1 cellular context compared by ENCODE assay signal in the genomic region with DNA sequence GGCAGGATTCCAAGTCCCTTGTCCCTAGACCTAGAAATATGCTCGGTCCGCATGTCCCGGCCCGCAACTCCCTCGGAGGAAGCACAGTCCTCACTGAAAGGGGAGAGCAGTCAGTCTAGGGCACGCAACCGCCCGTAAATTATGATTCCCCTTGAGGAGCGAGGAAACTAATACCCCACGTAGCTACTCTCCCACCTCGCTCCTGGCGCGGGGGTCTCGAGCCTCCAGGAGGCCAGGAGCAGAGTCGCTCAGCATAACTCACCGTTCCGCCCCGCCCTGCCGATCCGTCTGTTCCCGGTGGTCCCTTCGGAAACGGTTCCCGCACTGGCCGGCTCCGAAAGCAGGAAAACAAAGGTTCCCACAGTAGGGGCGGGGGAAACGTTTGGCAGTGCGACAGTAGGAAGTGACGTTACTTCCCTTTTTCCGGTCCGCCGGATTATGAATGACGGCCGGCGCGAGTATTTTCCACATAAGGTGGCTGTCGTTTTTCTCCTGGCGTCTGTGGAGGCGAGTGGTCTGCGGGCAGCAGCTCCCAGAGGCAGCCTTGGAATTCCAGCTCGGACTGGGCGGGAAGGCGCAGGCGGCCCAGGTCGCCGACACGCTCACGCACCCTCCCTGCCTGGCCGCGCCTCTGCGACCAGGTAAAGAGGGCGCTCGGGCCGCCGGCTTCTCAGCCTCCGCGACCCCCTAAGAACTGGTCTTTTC.
TF ChIP-seq lines count a peak whose summit lies in the region.

A gene with protein sequence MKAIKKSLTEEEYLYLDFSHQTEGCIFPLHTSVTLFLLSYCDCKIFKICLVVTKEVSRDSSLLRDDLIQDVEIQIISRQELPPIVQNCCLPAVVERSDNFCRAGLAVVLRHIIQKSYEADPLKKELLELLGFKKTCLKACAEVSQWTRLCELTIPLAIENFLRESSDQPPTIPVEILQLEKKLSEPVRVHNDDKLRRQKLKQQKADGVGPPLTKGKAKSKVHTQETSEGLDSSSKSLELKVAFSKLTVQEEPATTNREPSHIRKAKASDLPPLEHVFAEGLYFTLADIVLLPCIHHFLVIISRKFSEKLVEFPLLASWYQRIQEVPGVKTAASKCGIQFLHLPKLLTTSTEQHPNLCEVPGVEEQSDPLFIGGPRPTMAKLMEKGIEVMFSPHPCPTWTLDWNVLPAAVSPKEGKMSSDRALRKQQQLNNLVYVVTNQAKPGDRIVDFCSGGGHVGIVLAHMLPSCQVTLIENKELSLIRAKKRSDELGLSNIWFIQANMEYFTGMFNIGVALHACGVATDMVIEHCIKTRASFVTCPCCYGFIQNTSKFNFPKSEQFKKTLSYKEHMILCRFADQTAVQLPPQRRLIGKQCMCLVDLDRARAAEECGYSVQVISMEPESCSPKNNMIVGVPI (plus strand): TSS at position 409 of the 705 bp plus-strand sequence. CDS start 8,830 bp downstream, outside the sequence.
INTS12 (minus strand) TSS at position 314 of the 705 bp plus-strand sequence. CDS start 8,684 bp downstream, outside the sequence.

TF ChIP-seq in HepG2, 621 proteins besides CTCF, POLR2A, EP300 and RAD21 (continued from another document and continues in another):
- TF ChIP-seq ZNF407 (CRISPR knock-in tag; IDR thresholded peaks at IDR 0.05; ENCODE audit: not compliant biosample characterization) (peak; percentile 66), ZNF207 (IDR thresholded peaks at IDR 0.05; ENCODE audit: borderline replicate concordance) (no peak), ZBTB37 (CRISPR knock-in tag; IDR thresholded peaks at IDR 0.05) (no peak), ZNF564 (CRISPR knock-in tag; IDR thresholded peaks at IDR 0.05) (peak; percentile 87; the same call in 1 of the 2 replicates), ZSCAN20 (CRISPR knock-in tag; IDR thresholded peaks at IDR 0.05; ENCODE audit: borderline replicate concordance) (no peak), ZNF280B (CRISPR knock-in tag; IDR thresholded peaks at IDR 0.05; ENCODE audit: borderline replicate concordance) (peak; percentile 99), HMGA1 (CRISPR knock-in tag; conservative IDR thresholded peaks at IDR 0.05) (no peak), ZBTB49 (CRISPR knock-in tag; IDR thresholded peaks at IDR 0.05; ENCODE audit: borderline replicate concordance) (peak; percentile 85; the same call in 1 of the 2 replicates), YY1 (IDR thresholded peaks at IDR 0.05; ENCODE audit: insufficient read depth, insufficient replicate concordance, low read depth, low read length) (peak; percentile 87), ZBTB3 (CRISPR knock-in tag; IDR thresholded peaks at IDR 0.05; ENCODE audit: borderline replicate concordance, low read depth) (peak; percentile 70; the same call in 1 of the 2 replicates), TBX2 (CRISPR knock-in tag; IDR thresholded peaks at IDR 0.05; ENCODE audit: borderline replicate concordance) (peak; percentile 82), PAF1 (CRISPR knock-in tag; IDR thresholded peaks at IDR 0.05) (no peak), NONO (IDR thresholded peaks at IDR 0.05) (no peak), NONO (CRISPR knock-in tag; conservative IDR thresholded peaks at IDR 0.05) (peak; percentile 100), HMGXB4 (CRISPR knock-in tag; IDR thresholded peaks at IDR 0.05; ENCODE audit: borderline replicate concordance in 1 of 2, low read depth in 1 of 2) (peak; percentile 98 to 99), HNRNPLL (IDR thresholded peaks at IDR 0.05; ENCODE audit: low read depth, low read length, poor library complexity, severe bottlenecking) (peak; percentile 76), RBFOX2 (IDR thresholded peaks at IDR 0.05; ENCODE audit: low read depth, low read length) (peak; percentile 82), ZFP62 (CRISPR knock-in tag; IDR thresholded peaks at IDR 0.05) (no peak), SAP130 (CRISPR knock-in tag; IDR thresholded peaks at IDR 0.05; ENCODE audit: low read depth) (peak; percentile 98)
- TF ChIP-seq, protein P1, sequence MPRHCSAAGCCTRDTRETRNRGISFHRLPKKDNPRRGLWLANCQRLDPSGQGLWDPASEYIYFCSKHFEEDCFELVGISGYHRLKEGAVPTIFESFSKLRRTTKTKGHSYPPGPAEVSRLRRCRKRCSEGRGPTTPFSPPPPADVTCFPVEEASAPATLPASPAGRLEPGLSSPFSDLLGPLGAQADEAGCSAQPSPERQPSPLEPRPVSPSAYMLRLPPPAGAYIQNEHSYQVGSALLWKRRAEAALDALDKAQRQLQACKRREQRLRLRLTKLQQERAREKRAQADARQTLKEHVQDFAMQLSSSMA (CRISPR knock-in tag; IDR thresholded peaks at IDR 0.05), result peak; percentile 23; the same call in 1 of the 2 replicates
- TF ChIP-seq, protein P2, sequence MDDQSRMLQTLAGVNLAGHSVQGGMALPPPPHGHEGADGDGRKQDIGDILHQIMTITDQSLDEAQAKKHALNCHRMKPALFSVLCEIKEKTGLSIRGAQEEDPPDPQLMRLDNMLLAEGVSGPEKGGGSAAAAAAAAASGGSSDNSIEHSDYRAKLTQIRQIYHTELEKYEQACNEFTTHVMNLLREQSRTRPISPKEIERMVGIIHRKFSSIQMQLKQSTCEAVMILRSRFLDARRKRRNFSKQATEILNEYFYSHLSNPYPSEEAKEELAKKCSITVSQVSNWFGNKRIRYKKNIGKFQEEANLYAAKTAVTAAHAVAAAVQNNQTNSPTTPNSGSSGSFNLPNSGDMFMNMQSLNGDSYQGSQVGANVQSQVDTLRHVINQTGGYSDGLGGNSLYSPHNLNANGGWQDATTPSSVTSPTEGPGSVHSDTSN (CRISPR knock-in tag; IDR thresholded peaks at IDR 0.05; ENCODE audit: borderline replicate concordance), result no peak
- TF ChIP-seq, protein P3, sequence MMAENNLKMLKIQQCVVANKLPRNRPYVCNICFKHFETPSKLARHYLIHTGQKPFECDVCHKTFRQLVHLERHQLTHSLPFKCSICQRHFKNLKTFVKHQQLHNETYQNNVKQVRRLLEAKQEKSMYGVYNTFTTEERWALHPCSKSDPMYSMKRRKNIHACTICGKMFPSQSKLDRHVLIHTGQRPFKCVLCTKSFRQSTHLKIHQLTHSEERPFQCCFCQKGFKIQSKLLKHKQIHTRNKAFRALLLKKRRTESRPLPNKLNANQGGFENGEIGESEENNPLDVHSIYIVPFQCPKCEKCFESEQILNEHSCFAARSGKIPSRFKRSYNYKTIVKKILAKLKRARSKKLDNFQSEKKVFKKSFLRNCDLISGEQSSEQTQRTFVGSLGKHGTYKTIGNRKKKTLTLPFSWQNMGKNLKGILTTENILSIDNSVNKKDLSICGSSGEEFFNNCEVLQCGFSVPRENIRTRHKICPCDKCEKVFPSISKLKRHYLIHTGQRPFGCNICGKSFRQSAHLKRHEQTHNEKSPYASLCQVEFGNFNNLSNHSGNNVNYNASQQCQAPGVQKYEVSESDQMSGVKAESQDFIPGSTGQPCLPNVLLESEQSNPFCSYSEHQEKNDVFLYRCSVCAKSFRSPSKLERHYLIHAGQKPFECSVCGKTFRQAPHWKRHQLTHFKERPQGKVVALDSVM (CRISPR knock-in tag; IDR thresholded peaks at IDR 0.05), result peak; percentile 98
- TF ChIP-seq, protein P4, sequence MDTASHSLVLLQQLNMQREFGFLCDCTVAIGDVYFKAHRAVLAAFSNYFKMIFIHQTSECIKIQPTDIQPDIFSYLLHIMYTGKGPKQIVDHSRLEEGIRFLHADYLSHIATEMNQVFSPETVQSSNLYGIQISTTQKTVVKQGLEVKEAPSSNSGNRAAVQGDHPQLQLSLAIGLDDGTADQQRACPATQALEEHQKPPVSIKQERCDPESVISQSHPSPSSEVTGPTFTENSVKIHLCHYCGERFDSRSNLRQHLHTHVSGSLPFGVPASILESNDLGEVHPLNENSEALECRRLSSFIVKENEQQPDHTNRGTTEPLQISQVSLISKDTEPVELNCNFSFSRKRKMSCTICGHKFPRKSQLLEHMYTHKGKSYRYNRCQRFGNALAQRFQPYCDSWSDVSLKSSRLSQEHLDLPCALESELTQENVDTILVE (CRISPR knock-in tag; IDR thresholded peaks at IDR 0.05), result peak; percentile 100
